Comparison of ENCODE assay signal across 22 cellular contexts in genomic region chr5:139150359-139150999, GRCh38. TPM values are rescaled to one million over a fixed set of nuclear protein-coding genes. Genes with fewer than 3 reads are reported as not detected.
DNase-seq lines count a peak whose midpoint lies in the region; ATAC-seq and TF ChIP-seq lines count a peak whose summit lies in the region.
"Had no signal": no experiment of that assay in that cellular context is flagged by ENCODE, and none has a peak within 500 bp of the region (broad histone marks: within the 10 kb centered on the region; RNA-seq: fewer than 3 reads in every experiment).

No MANE protein-coding gene starts in this region.

- peaks cover 0 to 2% of the 10 kb centered on the region in 2 donors for H3K36me3 Mint-ChIP-seq in CD4-positive, alpha-beta memory T cell
- H3K36me3 Mint-ChIP-seq: naive B cell had no signal

- no peaks in the 10 kb centered on the region for H3K9me3 ChIP-seq in spleen
- no peaks in the 10 kb centered on the region for H3K9me3 ChIP-seq in CD4-positive, alpha-beta memory T cell (ENCODE audit: control insufficient read depth in 1 of 2, low read length in 2 of 2)
- H3K9me3 ChIP-seq: esophagus muscularis mucosa had no signal

- DNase-seq in NOMO-1 treated with DMSO at 0.1 percent for 48 hours (lab: John Stamatoyannopoulos, UW; ENCODE audit: unreplicated experiment), result peak; percentile 38
- no peak for DNase-seq in NOMO-1 treated with dmso at 0.1 percent for 144 hours (lab: John Stamatoyannopoulos, UW; ENCODE audit: unreplicated experiment)
- DNase-seq in OCI-M1 (lab: John Stamatoyannopoulos, UW), result peak; percentile 60
- peak; percentile 56 for DNase-seq in fibroblast of pulmonary artery (ENCODE audit: low read depth)
- DNase-seq in spleen, result no peak
- DNase-seq in CD4-positive, alpha-beta memory T cell, result no peak
- DNase-seq in ureter (ENCODE audit: low spot score), result no peak
- DNase-seq: activated CD4-positive, alpha-beta T cell treated with anti-CD3 and anti-CD28 coated beads, Interleukin-2, amount 10 ng/mL, durations not matched to agents 24 days and 14 days; activated CD8-positive, alpha-beta memory T cell treated with anti-CD3 and anti-CD28 coated beads, Interleukin-2, amount 50 U/mL, for 4 hours; activated effector memory CD4-positive, alpha-beta T cell treated with Interleukin-2 at 50 U/mL for 16 hours; C1 segment of cervical spinal cord; glutamatergic neuron; H7; naive B cell; NCI-H1694 treated with DMSO at 0.1 percent for 48 hours; NCI-H446 treated with DMSO at 0.1 percent for 48 hours; posterior cingulate gyrus; small intestine; stimulated activated CD4-positive, alpha-beta T cell treated with anti-CD3 and anti-CD28 coated beads, Interleukin-4, amount 100 ng/mL, for 4 hours had no signal

- CTCF ChIA-PET in CD4-positive, alpha-beta memory T cell (lab: Charles Lee; ENCODE audit: partially characterized antibody), result no interaction called here

- POLR2A ChIA-PET in CD4-positive, alpha-beta memory T cell (lab: Charles Lee; ENCODE audit: partially characterized antibody), result no interaction called here

- whole genome bisulfite sequencing in spleen, 5 donors, result 77 to 85% (median 78%) methylated on average over 9 of the region's 9 CpGs

- H3K4me1 Mint-ChIP-seq in CD4-positive, alpha-beta memory T cell, result peaks cover 0 to 5% (median under 1%) of the 10 kb centered on the region in 4 donors
- H3K4me1 Mint-ChIP-seq: central memory CD8-positive, alpha-beta T cell had no signal

- peak overlapping the region in 6 of 8 donors; percentile 6 to 81 (median 64) for H3K27ac ChIP-seq in spleen
- no peak overlapping the region for H3K27ac ChIP-seq in CD4-positive, alpha-beta memory T cell (ENCODE audit: low read depth, low read length)
- H3K27ac ChIP-seq: esophagus muscularis mucosa had no signal

- H3K4me3 ChIP-seq in fibroblast of pulmonary artery (replicated peaks; ENCODE audit: low read depth, low read length) (no peak overlapping the region), spleen (no peak overlapping the region)
- no peak overlapping the region for H3K4me3 ChIP-seq in CD4-positive, alpha-beta memory T cell (ENCODE audit: low read length in 2 of 2)
- H3K4me3 ChIP-seq: esophagus muscularis mucosa had no signal

- H3K4me1 ChIP-seq in spleen, result peaks cover 0 to 42% (median 20%) of the 10 kb centered on the region in 6 donors
- H3K4me1 ChIP-seq in CD4-positive, alpha-beta memory T cell (ENCODE audit: insufficient read depth, low read length), result no peaks in the 10 kb centered on the region

- no peaks in the 10 kb centered on the region for H3K27me3 ChIP-seq in spleen (replicated peaks in 1 of 7)
- no peaks in the 10 kb centered on the region for H3K27me3 ChIP-seq in CD4-positive, alpha-beta memory T cell (ENCODE audit: insufficient read depth, low read length)
- H3K27me3 ChIP-seq: esophagus muscularis mucosa had no signal

- H3K27ac Mint-ChIP-seq in CD4-positive, alpha-beta memory T cell, result peak overlapping the region in 2 of 7 donors; percentile 43 to 60
- H3K27ac Mint-ChIP-seq: activated CD4-positive, alpha-beta T cell treated with anti-CD3 and anti-CD28 coated beads, Interleukin-2, amount 10 ng/mL, durations not matched to agents 24 days and 14 days had no signal

- no peak for TF ChIP-seq POLR2A in spleen (IDR thresholded peaks at IDR 0.05)

- ATAC-seq in GM18909 (IDR thresholded peaks at IDR 0.05; ENCODE audit: poor library complexity, unreplicated experiment), result no peak

- no peak for TF ChIP-seq CTCF in fibroblast of pulmonary artery (IDR thresholded peaks at IDR 0.05; ENCODE audit: low read length, missing control alignments)
- no peak for TF ChIP-seq CTCF in spleen (IDR thresholded peaks at IDR 0.05 in 8 of 11, conservative IDR thresholded peaks at IDR 0.05 in 3 of 11)

- no peaks in the 10 kb centered on the region for H3K27me3 Mint-ChIP-seq in CD4-positive, alpha-beta memory T cell
- H3K27me3 Mint-ChIP-seq: activated CD4-positive, alpha-beta T cell treated with anti-CD3 and anti-CD28 coated beads, Interleukin-2, amount 10 ng/mL, durations not matched to agents 24 days and 14 days; central memory CD8-positive, alpha-beta T cell; naive B cell had no signal

- intact Hi-C loops in spleen (cut with DNase I; ENCODE audit: low total_unique reads), result no loop called here
- intact Hi-C loops in CD4-positive, alpha-beta memory T cell (cut with micrococcal nuclease), result no loop called here

- H3K4me3 Mint-ChIP-seq in CD4-positive, alpha-beta memory T cell, result no peak overlapping the region
- H3K4me3 Mint-ChIP-seq: activated CD4-positive, alpha-beta T cell treated with anti-CD3 and anti-CD28 coated beads, Interleukin-2, amount 10 ng/mL, durations not matched to agents 24 days and 14 days; central memory CD8-positive, alpha-beta T cell; naive B cell had no signal

- no peaks in the 10 kb centered on the region for H3K9me3 Mint-ChIP-seq in CD4-positive, alpha-beta memory T cell
- H3K9me3 Mint-ChIP-seq: activated CD4-positive, alpha-beta T cell treated with anti-CD3 and anti-CD28 coated beads, Interleukin-2, amount 10 ng/mL, durations not matched to agents 24 days and 14 days; central memory CD8-positive, alpha-beta T cell; naive B cell had no signal

- peaks cover 0 to 3% (median 0%) of the 10 kb centered on the region in 6 donors for H3K36me3 ChIP-seq in spleen
- no peaks in the 10 kb centered on the region for H3K36me3 ChIP-seq in CD4-positive, alpha-beta memory T cell (ENCODE audit: insufficient read depth, low read length)
- H3K36me3 ChIP-seq: esophagus muscularis mucosa had no signal

RNA-seq across cellular contexts. Expression of gene SIL1, which starts 47.7 kb away (rescaled TPM):
- total RNA-seq in spleen, result 10 to 100 TPM; 24.5 to 42.3 (median 32.0) TPM
- polyA plus RNA-seq in spleen, result 10 to 100 TPM; 23.4 to 34.2 (median 33.1) TPM
- 10 to 100 TPM; 16.4 to 16.7 TPM for total RNA-seq in CD4-positive, alpha-beta memory T cell
- 10 to 100 TPM; 12.2 to 12.3 TPM for polyA plus RNA-seq in CD4-positive, alpha-beta memory T cell
- 83.0 TPM for total RNA-seq in ureter

Comparison
In these comparisons a context has a peak if more than half of its experiments do, and no peak if none do; other contexts are left out.
1. DNase-seq: peak in NOMO-1 treated with DMSO at 0.1 percent for 48 hours (single experiment), OCI-M1 (single experiment) and fibroblast of pulmonary artery (single experiment); none in NOMO-1 treated with dmso at 0.1 percent for 144 hours (single experiment), spleen (single experiment), CD4-positive, alpha-beta memory T cell (0 of 5) and ureter (single experiment).